29 cellular contexts compared by ENCODE assay signal in genomic region chr2:62077239-62077638, GRCh38.
DNase-seq lines count a peak whose midpoint lies in the region; ATAC-seq, FAIRE-seq and TF ChIP-seq lines count a peak whose summit lies in the region.
"Had no signal": no experiment of that assay in that cellular context is flagged by ENCODE, and none has a peak within 500 bp of the region (broad histone marks: within the 10 kb centered on the region; RNA-seq: fewer than 3 reads in every experiment).

No MANE protein-coding gene starts in this region.

- H3K27ac Mint-ChIP-seq in astrocyte (ENCODE audit: unreplicated experiment) (no peak overlapping the region), Calu3 (ENCODE audit: unreplicated experiment) (no peak overlapping the region)
- H3K27ac Mint-ChIP-seq: CD8-positive, alpha-beta T cell; GM23338 had no signal

- no peaks in the 10 kb centered on the region for H3K27me3 ChIP-seq in right atrium auricular region
- H3K27me3 ChIP-seq in astrocyte (ENCODE audit: insufficient read depth, low read length) = no peaks in the 10 kb centered on the region
- no peaks in the 10 kb centered on the region for H3K27me3 ChIP-seq in thoracic aorta (replicated peaks; ENCODE audit: insufficient read depth)
- H3K27me3 ChIP-seq: MG63 had no signal

- no peaks in the 10 kb centered on the region for H3K36me3 ChIP-seq in right atrium auricular region
- H3K36me3 ChIP-seq in astrocyte (ENCODE audit: insufficient read depth, low read length) = no peaks in the 10 kb centered on the region
- H3K36me3 ChIP-seq in thoracic aorta = no peaks in the 10 kb centered on the region
- H3K36me3 ChIP-seq: HAP-1, MG63 had no signal

- BruUV-seq in Calu3 (replicated peaks; lab: Mats Ljungman, UMichigan) = no TSS peak

- FAIRE-seq in astrocyte (lab: Jason Lieb, UNC) = no peak
- FAIRE-seq: G401.6, HepG2, K562 had no signal

- peaks cover 3% of the 10 kb centered on the region for H3K36me3 Mint-ChIP-seq in astrocyte (ENCODE audit: low read depth, unreplicated experiment)
- no peaks in the 10 kb centered on the region for H3K36me3 Mint-ChIP-seq in Calu3 (ENCODE audit: insufficient read depth, unreplicated experiment)

- CTCF ChIA-PET in Calu3 (lab: Charles Lee) = no interaction called here

- no peaks in the 10 kb centered on the region for H3K4me1 ChIP-seq in right atrium auricular region
- peaks cover 5% of the 10 kb centered on the region for H3K4me1 ChIP-seq in astrocyte (ENCODE audit: insufficient read depth, low read length)
- peaks cover 6 to 24% of the 10 kb centered on the region in 2 donors for H3K4me1 ChIP-seq in thoracic aorta (ENCODE audit: control insufficient read depth in 1 of 2, low read depth in 2 of 2)

- in situ Hi-C loops in GM13977 (cut with MboI; ENCODE audit: low pct_unique_long_range_greater_than_20kb, low sequenced_read_pairs, unreplicated experiment) = no loop called here

- DNase-seq in Right ventricle myocardium superior (no peak), right atrium auricular region (ENCODE audit: low spot score) (no peak), GM13977 (ENCODE audit: low spot score) (peak; percentile 28), astrocyte (ENCODE audit: low read depth) (peak; percentile 14), thoracic aorta (ENCODE audit: low spot score) (no peak), Calu3 (no peak), retina (no peak)
- no peak for DNase-seq in effector CD8-positive, alpha-beta T cell (lab: John Stamatoyannopoulos, UW)
- DNase-seq: ACHN; C1 segment of cervical spinal cord; CD8-positive, alpha-beta T cell; MG63; NCI-H1105; NCI-H146; NCI-H2029 treated with DMSO at 0.1 percent for 48 hours; NCI-H226; NCI-H510A treated with DMSO at 0.1 percent for 48 hours; NCI-H748 treated with DMSO at 0.1 percent for 48 hours; PC-9; RPMI8226; SIG-M5; SK-N-SH had no signal

- H3K27ac ChIP-seq in right atrium auricular region (no peak overlapping the region), astrocyte (ENCODE audit: low read depth, low read length) (no peak overlapping the region), thoracic aorta (no peak overlapping the region)
- H3K27ac ChIP-seq: 22Rv1, HL-60, PC-9 had no signal

- H3K4me3 Mint-ChIP-seq in astrocyte (ENCODE audit: unreplicated experiment) = no peak overlapping the region
- no peak overlapping the region for H3K4me3 Mint-ChIP-seq in Calu3 (ENCODE audit: low read depth, unreplicated experiment)
- H3K4me3 Mint-ChIP-seq: CD8-positive, alpha-beta T cell; GM23338 had no signal

- ATAC-seq in Right ventricle myocardium superior (ENCODE audit: poor library complexity) (peak; percentile 43), thoracic aorta (ENCODE audit: insufficient number of reproducible peaks, low FRiP score, low read depth) (peak; percentile 46)
- ATAC-seq: CD8-positive, alpha-beta T cell; GM23338; HepG2; K562 had no signal

- H3K4me1 Mint-ChIP-seq in astrocyte (ENCODE audit: low read depth, unreplicated experiment) (no peaks in the 10 kb centered on the region), Calu3 (ENCODE audit: low read depth, unreplicated experiment) (no peaks in the 10 kb centered on the region)

- H3K9me3 ChIP-seq in right atrium auricular region (peaks cover 0 to 3% of the 10 kb centered on the region in 2 donors), astrocyte (ENCODE audit: insufficient read depth, low read depth, low read length) (peaks cover 3% of the 10 kb centered on the region), thoracic aorta (no peaks in the 10 kb centered on the region)
- H3K9me3 ChIP-seq: MG63, SK-N-SH had no signal

- intact Hi-C loops in Right ventricle myocardium superior (cut with DNase I) (no loop called here), Calu3 (cut with micrococcal nuclease; ENCODE audit: unreplicated experiment) (no loop called here)

- H4K20me1 ChIP-seq in astrocyte (ENCODE audit: insufficient read depth, low read length) = no peaks in the 10 kb centered on the region

- no peak overlapping the region for H3K4me2 ChIP-seq in astrocyte (ENCODE audit: low read length)
- H3K4me2 ChIP-seq: GM23338, PC-9, SK-N-SH had no signal

- H3K79me2 ChIP-seq in astrocyte (ENCODE audit: insufficient read depth, low read length) = no peaks in the 10 kb centered on the region

- no peak overlapping the region for H3K9ac ChIP-seq in astrocyte (ENCODE audit: low read length)
- H3K9ac ChIP-seq: SK-N-SH had no signal

- H2AFZ ChIP-seq in astrocyte (ENCODE audit: low read depth, low read length) = no peak overlapping the region
- H2AFZ ChIP-seq: GM23338, PC-9 had no signal

- no peak for TF ChIP-seq CTCF in right atrium auricular region (IDR thresholded peaks at IDR 0.05)
- TF ChIP-seq CTCF in GM13977 (IDR thresholded peaks at IDR 0.05; ENCODE audit: extremely low read depth, insufficient read depth, missing control alignments) = no peak
- TF ChIP-seq CTCF in astrocyte (IDR thresholded peaks at IDR 0.05; ENCODE audit: insufficient read depth, low read depth, low read length) = no peak
- no peak for TF ChIP-seq CTCF in thoracic aorta (IDR thresholded peaks at IDR 0.05)
- TF ChIP-seq CTCF in Calu3 (IDR thresholded peaks at IDR 0.05; ENCODE audit: unreplicated experiment) = no peak

- no peaks in the 10 kb centered on the region for H3K27me3 Mint-ChIP-seq in astrocyte (ENCODE audit: low read depth, unreplicated experiment)
- H3K27me3 Mint-ChIP-seq in Calu3 (ENCODE audit: unreplicated experiment) = no peaks in the 10 kb centered on the region

- H3K9me3 Mint-ChIP-seq in astrocyte (ENCODE audit: unreplicated experiment) (peaks cover 3% of the 10 kb centered on the region), Calu3 (ENCODE audit: low read depth, unreplicated experiment) (no peaks in the 10 kb centered on the region)
- H3K9me3 Mint-ChIP-seq: CD8-positive, alpha-beta T cell had no signal

- H3K4me3 ChIP-seq in right atrium auricular region (no peak overlapping the region), astrocyte (ENCODE audit: insufficient read depth, low read depth, low read length) (no peak overlapping the region), thoracic aorta (no peak overlapping the region)
- H3K4me3 ChIP-seq: GM23338, HAP-1, K562, MG63, PC-9 had no signal

Comparison
In these comparisons a context has a peak if more than half of its experiments do, and no peak if none do; other contexts are left out.
1. DNase-seq: peak in GM13977 (single experiment) and astrocyte (single experiment); none in Right ventricle myocardium superior (single experiment), right atrium auricular region (single experiment), thoracic aorta (single experiment), Calu3 (single experiment), retina (single experiment) and effector CD8-positive, alpha-beta T cell (single experiment).